Comparison of ENCODE assay signal across 8 cellular contexts in the genomic region with DNA sequence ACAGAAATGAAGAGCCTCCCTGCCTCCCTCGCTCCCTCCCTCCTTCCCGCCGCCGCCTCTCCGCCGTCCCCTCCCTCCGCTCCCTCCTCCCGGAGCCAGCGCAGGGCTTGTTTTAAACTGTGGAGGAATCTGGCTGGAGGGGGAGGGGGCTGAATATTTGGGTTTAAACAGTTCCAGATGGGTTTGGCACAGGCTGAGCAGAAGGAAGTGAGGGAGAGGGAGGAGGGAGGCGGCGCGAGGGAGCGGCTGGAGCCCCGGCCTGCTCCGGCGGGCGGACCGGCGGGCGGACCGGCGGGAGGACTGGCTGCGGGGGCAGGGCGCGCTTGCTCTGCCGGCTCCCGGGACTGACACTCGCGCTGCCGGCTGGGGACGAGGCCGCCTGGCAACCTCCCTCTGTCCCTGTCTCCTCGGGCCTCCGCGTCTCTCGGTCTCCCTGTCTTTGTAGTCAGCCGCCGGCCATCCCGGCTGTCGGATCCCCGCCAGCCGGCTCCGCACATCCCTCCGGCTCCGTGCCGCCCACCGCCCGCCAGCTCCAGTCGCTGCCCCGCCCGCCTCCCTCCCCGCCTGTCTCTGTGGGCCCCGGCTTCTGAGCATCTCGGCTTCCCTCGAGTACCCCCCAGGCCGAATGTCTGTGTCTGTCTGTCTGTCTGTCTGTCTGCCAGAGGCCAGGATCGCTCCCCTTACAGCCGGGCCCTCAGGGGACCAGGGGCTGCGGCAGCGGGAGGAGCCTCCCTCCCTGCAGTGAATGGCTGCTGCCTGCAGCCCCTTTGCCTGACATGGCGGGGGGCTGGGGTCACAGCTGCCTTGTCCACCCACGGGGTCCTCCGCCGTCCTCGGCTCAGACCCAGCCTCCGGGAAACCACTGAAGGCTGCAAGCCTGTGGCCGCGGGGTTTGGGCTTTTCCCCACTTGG. TPM values are rescaled to one million over a fixed set of nuclear protein-coding genes. Genes with fewer than 3 reads are reported as not detected.
DNase-seq lines count a peak whose midpoint lies in the region; ATAC-seq and TF ChIP-seq lines count a peak whose summit lies in the region.

No MANE protein-coding gene starts in this region.

- H3K9me3 ChIP-seq in adipocyte (ENCODE audit: control insufficient read depth, low read length) (no peaks in the 10 kb centered on the region), cardiac muscle cell (ENCODE audit: low read depth) (no peaks in the 10 kb centered on the region)

- DNase-seq in EL (peak; percentile 97), NCI-H1694 (lab: John Stamatoyannopoulos, UW) (peak; percentile 38), adipocyte (ENCODE audit: low read depth) (peak; percentile 99), cardiac muscle cell (ENCODE audit: low read depth in 1 of 2, low spot score in 1 of 2) (peak; percentile 71 to 98), non-pigmented ciliary epithelial cell (ENCODE audit: low read depth) (peak; percentile 56)

- TF ChIP-seq CTCF in cardiac muscle cell (IDR thresholded peaks at IDR 0.05; ENCODE audit: low read depth, low read length): no peak

- H3K36me3 ChIP-seq in adipocyte (ENCODE audit: control insufficient read depth, insufficient read depth, low read length, severe bottlenecking): no peaks in the 10 kb centered on the region
- H3K36me3 ChIP-seq in cardiac muscle cell: peaks cover 20% of the 10 kb centered on the region

- peak overlapping the region; percentile 83 for H3K27ac ChIP-seq in cardiac muscle cell

- H3K4me3 ChIP-seq in adipocyte (ENCODE audit: low read length): peak overlapping the region; percentile 76
- peak overlapping the region; percentile 58 for H3K4me3 ChIP-seq in cardiac muscle cell

- ATAC-seq in HG03097 (IDR thresholded peaks at IDR 0.05; ENCODE audit: low FRiP score, unreplicated experiment): no peak
- no peak for ATAC-seq in GM21576 (IDR thresholded peaks at IDR 0.05; ENCODE audit: unreplicated experiment)
- no peak for ATAC-seq in GM21360 (IDR thresholded peaks at IDR 0.05; ENCODE audit: unreplicated experiment)

- H3K4me1 ChIP-seq in adipocyte (ENCODE audit: control insufficient read depth, insufficient read depth, low read length) (peaks cover 23% of the 10 kb centered on the region), cardiac muscle cell (ENCODE audit: low read depth) (peaks cover 74% of the 10 kb centered on the region)

- H3K9ac ChIP-seq in adipocyte (ENCODE audit: low read length): peak overlapping the region; percentile 80

- H3K27me3 ChIP-seq in adipocyte (replicated peaks; ENCODE audit: control insufficient read depth, insufficient read depth, low read length): no peaks in the 10 kb centered on the region
- no peaks in the 10 kb centered on the region for H3K27me3 ChIP-seq in cardiac muscle cell

RNA-seq across cellular contexts. Expression of gene EPHB3, which starts 7.6 kb away (rescaled TPM):
- 132 and 170 TPM in 2 replicates for total RNA-seq in cardiac muscle cell
- 142 and 206 TPM in 2 replicates for polyA plus RNA-seq in cardiac muscle cell

Comparison
In these comparisons a context has a peak if more than half of its experiments do, and no peak if none do; other contexts are left out.
1. DNase-seq: peak in every context shown above with its lines; median percentile 99 in adipocyte; 97 in EL; 84 in cardiac muscle cell; 56 in non-pigmented ciliary epithelial cell; 38 in NCI-H1694.